14 cellular contexts compared by ENCODE assay signal in the genomic region with DNA sequence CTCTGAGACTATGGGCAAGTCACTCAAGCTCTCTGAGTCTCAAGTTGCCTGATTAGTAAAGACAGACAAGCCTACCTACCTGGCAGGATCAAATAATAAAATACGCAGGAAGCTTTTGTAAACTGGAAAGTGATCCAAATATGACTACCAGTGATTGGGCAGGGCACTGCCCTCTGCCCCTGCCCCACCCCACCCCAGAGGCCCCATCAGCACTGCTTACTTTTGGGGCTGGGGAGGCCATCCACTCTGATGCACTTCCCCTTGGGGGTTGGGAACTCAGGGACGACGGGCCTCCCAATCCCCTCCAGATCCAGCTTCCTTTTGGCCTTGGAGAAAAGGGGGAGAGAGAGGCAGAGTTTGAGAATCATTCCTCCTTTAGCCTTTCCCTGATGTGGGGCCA. TPM values are rescaled to one million over a fixed set of nuclear protein-coding genes. Genes with fewer than 3 reads are reported as not detected.
DNase-seq lines count a peak whose midpoint lies in the region; TF ChIP-seq lines count a peak whose summit lies in the region.
"Had no signal": no experiment of that assay in that cellular context is flagged by ENCODE, and none has a peak within 500 bp of the region (broad histone marks: within the 10 kb centered on the region; RNA-seq: fewer than 3 reads in every experiment).

No MANE protein-coding gene starts in this region.

- H3K4me3 ChIP-seq in PC-9 (no peak overlapping the region), esophagus squamous epithelium (no peak overlapping the region), thymus (ENCODE audit: low read length) (peak overlapping the region; percentile 76)
- H3K4me3 ChIP-seq: suprapubic skin had no signal

- peaks cover 25% of the 10 kb centered on the region; the same call in 1 of the 2 replicates for H3K79me2 ChIP-seq in PC-9 (ENCODE audit: low read depth)

- H3K27me3 Mint-ChIP-seq in activated CD4-positive, alpha-beta memory T cell treated with anti-CD3 and anti-CD28 coated beads, Interleukin-2, amount 10 ng/mL, durations not matched to agents 7 days and 5 days, result no peaks in the 10 kb centered on the region
- H3K27me3 Mint-ChIP-seq in activated CD4-positive, alpha-beta memory T cell treated with anti-CD3 and anti-CD28 coated beads for 36 hours, result no peaks in the 10 kb centered on the region

- no peaks in the 10 kb centered on the region; the same call in 1 of the 2 replicates for H4K20me1 ChIP-seq in PC-9 (ENCODE audit: insufficient read depth)

- H3K36me3 Mint-ChIP-seq in activated CD4-positive, alpha-beta memory T cell treated with anti-CD3 and anti-CD28 coated beads, Interleukin-2, amount 10 ng/mL, durations not matched to agents 7 days and 5 days (ENCODE audit: low read depth), result peaks cover 79% of the 10 kb centered on the region
- peaks cover 29% of the 10 kb centered on the region for H3K36me3 Mint-ChIP-seq in activated CD4-positive, alpha-beta memory T cell treated with anti-CD3 and anti-CD28 coated beads for 36 hours

- H3K4me1 Mint-ChIP-seq in activated CD4-positive, alpha-beta memory T cell treated with anti-CD3 and anti-CD28 coated beads, Interleukin-2, amount 10 ng/mL, durations not matched to agents 7 days and 5 days, result peaks cover 68% of the 10 kb centered on the region
- H3K4me1 Mint-ChIP-seq in activated CD4-positive, alpha-beta memory T cell treated with anti-CD3 and anti-CD28 coated beads for 36 hours (ENCODE audit: low read depth), result peaks cover 56% of the 10 kb centered on the region

- POLR2A ChIA-PET in activated CD4-positive, alpha-beta memory T cell treated with anti-CD3 and anti-CD28 coated beads, Interleukin-2, amount 10 ng/mL, durations not matched to agents 7 days and 5 days (lab: Charles Lee), result interaction anchor here (0.6 to 15.2 kb wide), 13 partner anchors 8 to 254 kb away, joined by 3 to 122 read pairs (median 10); a partner anchor contains a TSS
- POLR2A ChIA-PET in activated CD4-positive, alpha-beta memory T cell treated with anti-CD3 and anti-CD28 coated beads for 36 hours (lab: Charles Lee), result interaction anchor here (1.4 to 1.7 kb wide), 2 partner anchors 8 to 9 kb away, joined by 4 read pairs; no protein-coding TSS in a partner anchor
- POLR2A ChIA-PET in PC-9 (lab: Charles Lee; ENCODE audit: unreplicated experiment), result interaction anchor here (0.5 kb wide), 1 partner anchor 39 kb away, joined by 20 read pairs; no protein-coding TSS in a partner anchor

- 57 to 100% methylated on average over 1 of the region's 3 CpGs for WGBS in esophagus squamous epithelium, 2 donors
- WGBS in thymus, result 77% methylated on average over 3 of the region's 3 CpGs

- H3K9me3 Mint-ChIP-seq in activated CD4-positive, alpha-beta memory T cell treated with anti-CD3 and anti-CD28 coated beads, Interleukin-2, amount 10 ng/mL, durations not matched to agents 7 days and 5 days, result no peaks in the 10 kb centered on the region
- no peaks in the 10 kb centered on the region for H3K9me3 Mint-ChIP-seq in activated CD4-positive, alpha-beta memory T cell treated with anti-CD3 and anti-CD28 coated beads for 36 hours

- H3K9me2 ChIP-seq in PC-9 (ENCODE audit: insufficient read depth), result no peaks in the 10 kb centered on the region

- TF ChIP-seq CTCF in PC-9 (conservative IDR thresholded peaks at IDR 0.05) (no peak), esophagus squamous epithelium (IDR thresholded peaks at IDR 0.05) (no peak)

- no TSS peak for BruUV-seq in PC-9 (replicated peaks; lab: Mats Ljungman, UMichigan)

- H3K36me3 ChIP-seq in PC-9 (ENCODE audit: low read depth) (no peaks in the 10 kb centered on the region), esophagus squamous epithelium (peaks cover 0 to 29% (median 0%) of the 10 kb centered on the region in 3 donors), thymus (ENCODE audit: control insufficient read depth, insufficient read depth) (peaks cover 16% of the 10 kb centered on the region)
- H3K36me3 ChIP-seq: suprapubic skin had no signal

- H3K4me1 ChIP-seq in PC-9 (replicated peaks; ENCODE audit: insufficient read depth) (peaks cover 59% of the 10 kb centered on the region), esophagus squamous epithelium (peaks cover 45 to 54% (median 46%) of the 10 kb centered on the region in 3 donors), thymus (ENCODE audit: control insufficient read depth, insufficient read depth, low read length) (peaks cover 35% of the 10 kb centered on the region)
- H3K4me1 ChIP-seq: Caco-2 had no signal

- H3K27me3 ChIP-seq in PC-9 (ENCODE audit: insufficient read depth, low read depth) (no peaks in the 10 kb centered on the region), esophagus squamous epithelium (no peaks in the 10 kb centered on the region), thymus (ENCODE audit: control insufficient read depth, insufficient read depth) (no peaks in the 10 kb centered on the region)
- H3K27me3 ChIP-seq: suprapubic skin had no signal

- H3K27ac ChIP-seq in PC-9 (no peak overlapping the region; the same call in 1 of the 2 replicates), esophagus squamous epithelium (peak overlapping the region; percentile 84 to 93 (median 89)), thymus (ENCODE audit: low read depth) (peak overlapping the region; percentile 19)
- H3K27ac ChIP-seq: suprapubic skin had no signal

- DNase-seq in activated CD4-positive, alpha-beta memory T cell treated with anti-CD3 and anti-CD28 coated beads, Interleukin-2, amount 10 ng/mL, durations not matched to agents 7 days and 5 days, result no peak
- DNase-seq in activated CD4-positive, alpha-beta memory T cell treated with anti-CD3 and anti-CD28 coated beads for 36 hours, result no peak
- DNase-seq in PC-9, result no peak
- DNase-seq in esophagus squamous epithelium (lab: John Stamatoyannopoulos, UW), result no peak
- DNase-seq in A172 (ENCODE audit: low spot score), result no peak
- DNase-seq in NCI-H187 treated with DMSO at 0.1 percent for 48 hours (lab: John Stamatoyannopoulos, UW), result no peak
- DNase-seq in iPS-NIHi11 (ENCODE audit: low spot score), result no peak
- DNase-seq: ACHN; activated CD4-positive, alpha-beta T cell treated with anti-CD3 and anti-CD28 coated beads for 1 hour; Caco-2; GDM1; stimulated activated CD4-positive, alpha-beta T cell treated with anti-CD3 and anti-CD28 coated beads, Interleukin-1b, Interleukin-23, amount 100 ng/mL, for 48 hours had no signal

- H3K27ac Mint-ChIP-seq in activated CD4-positive, alpha-beta memory T cell treated with anti-CD3 and anti-CD28 coated beads, Interleukin-2, amount 10 ng/mL, durations not matched to agents 7 days and 5 days, result peak overlapping the region; percentile 97
- H3K27ac Mint-ChIP-seq in activated CD4-positive, alpha-beta memory T cell treated with anti-CD3 and anti-CD28 coated beads for 36 hours, result no peak overlapping the region

- CTCF ChIA-PET in activated CD4-positive, alpha-beta memory T cell treated with anti-CD3 and anti-CD28 coated beads, Interleukin-2, amount 10 ng/mL, durations not matched to agents 7 days and 5 days (lab: Charles Lee), result interaction anchor here (1.9 to 12.4 kb wide), 3 partner anchors 16 to 113 kb away, joined by 14 to 192 read pairs (median 131); no protein-coding TSS in a partner anchor
- CTCF ChIA-PET in activated CD4-positive, alpha-beta memory T cell treated with anti-CD3 and anti-CD28 coated beads for 36 hours (lab: Charles Lee), result interaction anchor here (1.3 to 11.2 kb wide), 5 partner anchors 10 to 113 kb away, joined by 4 to 170 read pairs (median 11); no protein-coding TSS in a partner anchor
- CTCF ChIA-PET in PC-9 (lab: Charles Lee), result interaction anchor here (0.6 kb wide), 1 partner anchor 40 kb away, joined by 5 read pairs; a partner anchor contains a TSS

- TF ChIP-seq POLR2A in esophagus squamous epithelium (IDR thresholded peaks at IDR 0.05), result no peak

- H2AFZ ChIP-seq in PC-9, result no peak overlapping the region

- H3K9me3 ChIP-seq in PC-9 (ENCODE audit: insufficient read depth, low read depth) (no peaks in the 10 kb centered on the region), esophagus squamous epithelium (no peaks in the 10 kb centered on the region), thymus (ENCODE audit: control insufficient read depth) (no peaks in the 10 kb centered on the region)
- H3K9me3 ChIP-seq: Caco-2, suprapubic skin had no signal

- H3K4me2 ChIP-seq in PC-9, result peak overlapping the region; percentile 55; the same call in 1 of the 2 replicates

- intact Hi-C loops in activated CD4-positive, alpha-beta memory T cell treated with anti-CD3 and anti-CD28 coated beads for 36 hours (cut with micrococcal nuclease), result no loop called here
- intact Hi-C loops in PC-9 (cut with micrococcal nuclease; ENCODE audit: unreplicated experiment) (no loop called here), esophagus squamous epithelium (cut with DNase I) (no loop called here)

- peaks cover 38% of the 10 kb centered on the region; the same call in 1 of the 2 replicates for H3F3A ChIP-seq in PC-9 (ENCODE audit: insufficient read depth, low read depth)

- peak overlapping the region; percentile 99 for H3K4me3 Mint-ChIP-seq in activated CD4-positive, alpha-beta memory T cell treated with anti-CD3 and anti-CD28 coated beads, Interleukin-2, amount 10 ng/mL, durations not matched to agents 7 days and 5 days
- no peak overlapping the region for H3K4me3 Mint-ChIP-seq in activated CD4-positive, alpha-beta memory T cell treated with anti-CD3 and anti-CD28 coated beads for 36 hours

RNA-seq across cellular contexts. Expression of a gene that starts 6.9 kb away (rescaled TPM):
- total RNA-seq in activated CD4-positive, alpha-beta memory T cell treated with anti-CD3 and anti-CD28 coated beads, Interleukin-2, amount 10 ng/mL, durations not matched to agents 7 days and 5 days, result 10 to 100 TPM; 93.4 to 98.9 TPM
- total RNA-seq in activated CD4-positive, alpha-beta memory T cell treated with anti-CD3 and anti-CD28 coated beads for 36 hours, result 10 to 100 TPM; 22.1 to 26.3 TPM
- total RNA-seq in PC-9 (2021) (7.6 and 9.0 TPM in 2 replicates), esophagus squamous epithelium (10 to 100 TPM; 10.1 to 16.9 (median 11.8) TPM)
- polyA plus RNA-seq in thymus, result 2.0 TPM
- total RNA-seq in A172 (2014; rRNA removed; shearing (Covaris generic)), result 3.8 and 4.0 TPM in 2 replicates

RNA-seq across cellular contexts. Expression of a gene that starts 35.1 kb away (rescaled TPM):
- 10 to 100 TPM; 14.7 to 14.8 TPM for total RNA-seq in activated CD4-positive, alpha-beta memory T cell treated with anti-CD3 and anti-CD28 coated beads, Interleukin-2, amount 10 ng/mL, durations not matched to agents 7 days and 5 days
- 10 to 100 TPM; 35.9 to 36.2 TPM for total RNA-seq in activated CD4-positive, alpha-beta memory T cell treated with anti-CD3 and anti-CD28 coated beads for 36 hours
- total RNA-seq in PC-9 (2021) (10.4 and 24.7 TPM in 2 replicates), esophagus squamous epithelium (10 to 100 TPM; 12.6 to 62.9 (median 37.5) TPM)
- polyA plus RNA-seq in thymus, result 131 TPM
- total RNA-seq in A172 (2014; rRNA removed; shearing (Covaris generic)), result 83.7 and 244 TPM in 2 replicates

RNA-seq across cellular contexts. Expression of a gene that starts 40.2 kb away (rescaled TPM):
- under 1 TPM; 0.43 to 0.63 TPM for total RNA-seq in activated CD4-positive, alpha-beta memory T cell treated with anti-CD3 and anti-CD28 coated beads, Interleukin-2, amount 10 ng/mL, durations not matched to agents 7 days and 5 days
- under 1 TPM; 0.50 to 0.58 TPM for total RNA-seq in activated CD4-positive, alpha-beta memory T cell treated with anti-CD3 and anti-CD28 coated beads for 36 hours
- total RNA-seq in PC-9 (2021), result 17.6 and 24.1 TPM in 2 replicates
- 10 to 100 TPM; 17.6 to 39.0 (median 30.5) TPM for total RNA-seq in esophagus squamous epithelium
- 10.4 TPM for polyA plus RNA-seq in thymus
- 19.7 and 19.9 TPM in 2 replicates for total RNA-seq in A172 (2014; rRNA removed; shearing (Covaris generic))

Comparison
In these comparisons a context has a peak if more than half of its experiments do, and no peak if none do; other contexts are left out.
1. RNA of a gene that starts 40.2 kb away (total RNA-seq): 17.6 to 39.0 TPM in esophagus squamous epithelium, 19.7 to 19.9 TPM in A172 and 17.6 to 24.1 TPM in PC-9; 0.43 to 0.63 TPM in activated CD4-positive, alpha-beta memory T cell treated with anti-CD3 and anti-CD28 coated beads, Interleukin-2, amount 10 ng/mL, durations not matched to agents 7 days and 5 days and 0.50 to 0.58 TPM in activated CD4-positive, alpha-beta memory T cell treated with anti-CD3 and anti-CD28 coated beads for 36 hours; every median in the first group is over 10 times any median in the second.